ENCODE assay signal across 19 cellular contexts in genomic region chr12:128807161-128807724, GRCh38. TPM values are rescaled to one million over a fixed set of nuclear protein-coding genes. Genes with fewer than 3 reads are reported as not detected.
DNase-seq lines count a peak whose midpoint lies in the region; TF ChIP-seq lines count a peak whose summit lies in the region.
"Had no signal": no experiment of that assay in that cellular context is flagged by ENCODE, and none has a peak within 500 bp of the region (broad histone marks: within the 10 kb centered on the region; RNA-seq: fewer than 3 reads in every experiment).

No MANE protein-coding gene starts in this region.

- H3K4me3 Mint-ChIP-seq in CD14-positive monocyte, result peak overlapping the region; percentile 73 to 90
- no peak overlapping the region for H3K4me3 Mint-ChIP-seq in activated T-helper 2 cell treated with anti-CD3 and anti-CD28 coated beads, Interferon-gamma antibody, Interleukin-2, Interleukin-4, amounts not matched to agents 10 μg/mL and 5 μg/mL and 100 μg/mL, durations not matched to agents 14 hours and 24 hours and 36 hours (ENCODE audit: low read depth)
- H3K4me3 Mint-ChIP-seq: activated naive CD8-positive, alpha-beta T cell treated with anti-CD3 and anti-CD28 coated beads, Interleukin-2, amount 10 ng/mL, durations not matched to agents 7 days and 5 days; activated T-cell treated with anti-CD3 and anti-CD28 coated beads, Interleukin-2, amount 50 U/mL, for 4 hours; stimulated activated naive CD8-positive, alpha-beta T cell treated with anti-CD3 and anti-CD28 coated beads, Interleukin-15, amount 100 ng/mL, for 72 hours had no signal

- H3K9me3 Mint-ChIP-seq in CD14-positive monocyte, result peaks cover 0 to 2% (median 0%) of the 10 kb centered on the region in 7 donors
- H3K9me3 Mint-ChIP-seq in activated T-helper 2 cell treated with anti-CD3 and anti-CD28 coated beads, Interferon-gamma antibody, Interleukin-2, Interleukin-4, amounts not matched to agents 10 μg/mL and 5 μg/mL and 100 μg/mL, durations not matched to agents 14 hours and 24 hours and 36 hours, result peaks cover 6% of the 10 kb centered on the region
- H3K9me3 Mint-ChIP-seq: activated naive CD8-positive, alpha-beta T cell treated with anti-CD3 and anti-CD28 coated beads, Interleukin-2, amount 10 ng/mL, durations not matched to agents 7 days and 5 days; activated T-cell treated with anti-CD3 and anti-CD28 coated beads, Interleukin-2, amount 50 U/mL, for 4 hours; stimulated activated naive CD8-positive, alpha-beta T cell treated with anti-CD3 and anti-CD28 coated beads, Interleukin-15, amount 100 ng/mL, for 72 hours had no signal

- DNase-seq in CD14-positive monocyte (ENCODE audit: low spot score) (peak; percentile 66), MV-4-11 (lab: John Stamatoyannopoulos, UW) (peak; percentile 98), globus pallidus (ENCODE audit: low spot score) (peak; percentile 69), osteoblast (ENCODE audit: insufficient read length, low spot score, missing footprints) (peak; percentile 92), HPDE6-E6E7 (ENCODE audit: extremely low spot score) (no peak), NCI-H2227 (lab: John Stamatoyannopoulos, UW; ENCODE audit: unreplicated experiment) (no peak), posterior vena cava (ENCODE audit: low spot score) (no peak)
- no peak for DNase-seq in activated T-helper 2 cell treated with anti-CD3 and anti-CD28 coated beads, Interferon-gamma antibody, Interleukin-2, Interleukin-4, amounts not matched to agents 10 μg/mL and 5 μg/mL and 100 μg/mL, durations not matched to agents 14 hours and 24 hours and 36 hours (ENCODE audit: low spot score)
- DNase-seq: activated CD4-positive, alpha-beta T cell treated with anti-CD3 and anti-CD28 coated beads, Interleukin-2, amount 50 U/mL, for 4 hours; activated naive CD8-positive, alpha-beta T cell treated with anti-CD3 and anti-CD28 coated beads, Interleukin-2, amount 10 ng/mL, durations not matched to agents 7 days and 5 days; activated T-cell treated with anti-CD3 and anti-CD28 coated beads, Interleukin-2, amount 50 U/mL, for 4 hours; central memory CD4-positive, alpha-beta T cell; foreskin keratinocyte; KBM-7; mesendoderm; NCI-H1417 treated with DMSO at 0.1 percent for 48 hours; stimulated activated naive CD8-positive, alpha-beta T cell treated with anti-CD3 and anti-CD28 coated beads, Interleukin-15, amount 100 ng/mL, for 72 hours had no signal

- H3K4me2 ChIP-seq in osteoblast (ENCODE audit: insufficient read depth, low read length), result peak overlapping the region; percentile 68

- peaks cover 61% of the 10 kb centered on the region for H3K79me2 ChIP-seq in osteoblast (ENCODE audit: insufficient read depth, low read length)

- H3K27ac ChIP-seq in osteoblast (ENCODE audit: low read depth, low read length), result peak overlapping the region; percentile 62
- H3K27ac ChIP-seq: foreskin keratinocyte had no signal

- peak overlapping the region; percentile 91 to 98 (median 97) for H3K27ac Mint-ChIP-seq in CD14-positive monocyte
- no peak overlapping the region for H3K27ac Mint-ChIP-seq in activated T-helper 2 cell treated with anti-CD3 and anti-CD28 coated beads, Interferon-gamma antibody, Interleukin-2, Interleukin-4, amounts not matched to agents 10 μg/mL and 5 μg/mL and 100 μg/mL, durations not matched to agents 14 hours and 24 hours and 36 hours
- H3K27ac Mint-ChIP-seq: activated naive CD8-positive, alpha-beta T cell treated with anti-CD3 and anti-CD28 coated beads, Interleukin-2, amount 10 ng/mL, durations not matched to agents 7 days and 5 days had no signal

- peaks cover 0 to 2% (median 0%) of the 10 kb centered on the region in 3 donors for H3K27me3 Mint-ChIP-seq in CD14-positive monocyte (ENCODE audit: low read depth in 3 of 3)
- no peaks in the 10 kb centered on the region for H3K27me3 Mint-ChIP-seq in activated T-helper 2 cell treated with anti-CD3 and anti-CD28 coated beads, Interferon-gamma antibody, Interleukin-2, Interleukin-4, amounts not matched to agents 10 μg/mL and 5 μg/mL and 100 μg/mL, durations not matched to agents 14 hours and 24 hours and 36 hours (ENCODE audit: low read depth)
- H3K27me3 Mint-ChIP-seq: activated naive CD8-positive, alpha-beta T cell treated with anti-CD3 and anti-CD28 coated beads, Interleukin-2, amount 10 ng/mL, durations not matched to agents 7 days and 5 days; stimulated activated naive CD8-positive, alpha-beta T cell treated with anti-CD3 and anti-CD28 coated beads, Interleukin-15, amount 100 ng/mL, for 72 hours had no signal

- peaks cover 23% of the 10 kb centered on the region for H3K4me1 ChIP-seq in osteoblast (ENCODE audit: insufficient read depth, low read length)
- H3K4me1 ChIP-seq: foreskin keratinocyte had no signal

- peak overlapping the region; percentile 66 for H3K4me3 ChIP-seq in osteoblast (ENCODE audit: insufficient read depth, low read length)

- peaks cover 57 to 72% of the 10 kb centered on the region in 2 donors for H3K36me3 Mint-ChIP-seq in CD14-positive monocyte
- peaks cover 77% of the 10 kb centered on the region for H3K36me3 Mint-ChIP-seq in activated T-helper 2 cell treated with anti-CD3 and anti-CD28 coated beads, Interferon-gamma antibody, Interleukin-2, Interleukin-4, amounts not matched to agents 10 μg/mL and 5 μg/mL and 100 μg/mL, durations not matched to agents 14 hours and 24 hours and 36 hours (ENCODE audit: low read depth)

- peak overlapping the region; percentile 77 for H2AFZ ChIP-seq in osteoblast (ENCODE audit: low read length)

- H3K36me3 ChIP-seq in osteoblast (ENCODE audit: insufficient read depth, low read length), result peaks cover 29% of the 10 kb centered on the region

- TF ChIP-seq CTCF in CD14-positive monocyte (IDR thresholded peaks at IDR 0.05), result no peak
- no peak for TF ChIP-seq CTCF in osteoblast (IDR thresholded peaks at IDR 0.05; ENCODE audit: extremely low read depth, low read depth, low read length)

- H3K9me3 ChIP-seq in osteoblast (ENCODE audit: low read depth, low read length), result no peaks in the 10 kb centered on the region

- no peaks in the 10 kb centered on the region for H3K27me3 ChIP-seq in osteoblast (ENCODE audit: insufficient read depth, low read length)
- H3K27me3 ChIP-seq: foreskin keratinocyte had no signal

- peaks cover 43% of the 10 kb centered on the region for H3K4me1 Mint-ChIP-seq in CD14-positive monocyte
- H3K4me1 Mint-ChIP-seq in activated T-helper 2 cell treated with anti-CD3 and anti-CD28 coated beads, Interferon-gamma antibody, Interleukin-2, Interleukin-4, amounts not matched to agents 10 μg/mL and 5 μg/mL and 100 μg/mL, durations not matched to agents 14 hours and 24 hours and 36 hours (ENCODE audit: low read depth), result peaks cover 39% of the 10 kb centered on the region

- intact Hi-C loops in CD14-positive monocyte (cut with micrococcal nuclease), result no loop called here
- intact Hi-C loops in activated T-helper 2 cell treated with anti-CD3 and anti-CD28 coated beads, Interferon-gamma antibody, Interleukin-2, Interleukin-4, amounts not matched to agents 10 μg/mL and 5 μg/mL and 100 μg/mL, durations not matched to agents 14 hours and 24 hours and 36 hours (cut with micrococcal nuclease), result no loop called here
- intact Hi-C loops in posterior vena cava (cut with DNase I), result loop anchor here in 1 of 2 donors (1.0 kb wide), 1 partner anchor 28 kb away; no protein-coding TSS in a partner anchor

- H4K20me1 ChIP-seq in osteoblast (ENCODE audit: insufficient read depth, low read length), result peaks cover 7% of the 10 kb centered on the region

RNA-seq across cellular contexts. Expression of gene SLC15A4, which starts 16.5 kb away (rescaled TPM):
- 10 to 100 TPM in 1 of 2 donors, 1 to 10 TPM in 1; 5.4 to 14.8 TPM for polyA plus RNA-seq in CD14-positive monocyte
- 46.6 and 52.5 TPM in 2 replicates for total RNA-seq in osteoblast
- total RNA-seq in activated T-helper 2 cell treated with anti-CD3 and anti-CD28 coated beads, Interferon-gamma antibody, Interleukin-2, Interleukin-4, amounts not matched to agents 10 μg/mL and 5 μg/mL and 100 μg/mL, durations not matched to agents 14 hours and 24 hours and 36 hours, result 38.8 and 42.3 TPM in 2 replicates
- 10 to 100 TPM; 26.8 to 27.0 TPM for total RNA-seq in posterior vena cava

RNA-seq across cellular contexts. Expression of gene GLT1D1, which starts 46.0 kb away (rescaled TPM):
- polyA plus RNA-seq in CD14-positive monocyte, result 10 to 100 TPM; 40.6 to 55.6 TPM
- total RNA-seq in osteoblast, result not detected in 2 replicates
- 3.2 and 3.8 TPM in 2 replicates for total RNA-seq in activated T-helper 2 cell treated with anti-CD3 and anti-CD28 coated beads, Interferon-gamma antibody, Interleukin-2, Interleukin-4, amounts not matched to agents 10 μg/mL and 5 μg/mL and 100 μg/mL, durations not matched to agents 14 hours and 24 hours and 36 hours
- 1 to 10 TPM in 1 of 2 donors, under 1 TPM in 1; 0.67 to 1.9 TPM for total RNA-seq in posterior vena cava
- total RNA-seq: activated naive CD8-positive, alpha-beta T cell treated with anti-CD3 and anti-CD28 coated beads, Interleukin-2, amount 10 ng/mL, durations not matched to agents 7 days and 5 days; foreskin keratinocyte; NCI-H460 had no signal
- polyA plus RNA-seq: AG04450, foreskin keratinocyte had no signal

Comparison
In these comparisons a context has a peak if more than half of its experiments do, and no peak if none do; other contexts are left out.
1. DNase-seq: peak in CD14-positive monocyte (single experiment), MV-4-11 (single experiment), globus pallidus (single experiment) and osteoblast (single experiment); none in HPDE6-E6E7 (single experiment), activated T-helper 2 cell treated with anti-CD3 and anti-CD28 coated beads, Interferon-gamma antibody, Interleukin-2, Interleukin-4, amounts not matched to agents 10 μg/mL and 5 μg/mL and 100 μg/mL, durations not matched to agents 14 hours and 24 hours and 36 hours (single experiment), NCI-H2227 (single experiment) and posterior vena cava (single experiment).